In genomic region chr2:128354731-128355470, GRCh38 we compare ENCODE assay signal across 18 cellular contexts. TPM values are rescaled to one million over a fixed set of nuclear protein-coding genes. Genes with fewer than 3 reads are reported as not detected.
DNase-seq lines count a peak whose midpoint lies in the region; ATAC-seq and TF ChIP-seq lines count a peak whose summit lies in the region.
"Had no signal": no experiment of that assay in that cellular context is flagged by ENCODE, and none has a peak within 500 bp of the region (broad histone marks: within the 10 kb centered on the region; RNA-seq: fewer than 3 reads in every experiment).

No MANE protein-coding gene starts in this region.

- no peak for TF ChIP-seq EP300 in esophagus muscularis mucosa (IDR thresholded peaks at IDR 0.05)

- no peak overlapping the region for H3K27ac Mint-ChIP-seq in endothelial cell (ENCODE audit: unreplicated experiment)
- H3K27ac Mint-ChIP-seq: CD4-positive, CD25-positive, alpha-beta regulatory T cell; stimulated activated memory B cell treated with anti-CD40 and anti-IgM and Interleukin-4, amounts not matched to agents 10 μg/mL and 1 μg/mL and 100 μg/mL, for 72 hours had no signal

- peaks cover 4% of the 10 kb centered on the region for H3K36me3 Mint-ChIP-seq in endothelial cell (ENCODE audit: low read depth, unreplicated experiment)
- H3K36me3 Mint-ChIP-seq: CD4-positive, CD25-positive, alpha-beta regulatory T cell had no signal

- no peaks in the 10 kb centered on the region for H3K27me3 Mint-ChIP-seq in endothelial cell (ENCODE audit: unreplicated experiment)

- no peak overlapping the region for H3K4me3 Mint-ChIP-seq in endothelial cell (ENCODE audit: unreplicated experiment)
- H3K4me3 Mint-ChIP-seq: CD4-positive, CD25-positive, alpha-beta regulatory T cell; stimulated activated memory B cell treated with anti-CD40 and anti-IgM and Interleukin-4, amounts not matched to agents 10 μg/mL and 1 μg/mL and 100 μg/mL, for 72 hours had no signal

- no peak overlapping the region for H3K27ac ChIP-seq in OCI-LY3 (ENCODE audit: low read length)
- H3K27ac ChIP-seq in esophagus muscularis mucosa (replicated peaks in 1 of 4) = no peak overlapping the region
- H3K27ac ChIP-seq in lung (ENCODE audit: low read depth in 1 of 2, low read length in 1 of 2) = no peak overlapping the region
- H3K27ac ChIP-seq: colonic mucosa, left ventricle myocardium inferior, transverse colon had no signal

- no peak overlapping the region for H3K4me2 ChIP-seq in OCI-LY3 (ENCODE audit: low read length)
- H3K4me2 ChIP-seq: SK-N-SH had no signal

- no peaks in the 10 kb centered on the region for H3K4me1 Mint-ChIP-seq in endothelial cell (ENCODE audit: unreplicated experiment)
- H3K4me1 Mint-ChIP-seq: CD4-positive, CD25-positive, alpha-beta regulatory T cell had no signal

- no peaks in the 10 kb centered on the region for H3K9me3 Mint-ChIP-seq in endothelial cell (ENCODE audit: unreplicated experiment)

- 92% methylated on average over 5 of the region's 5 CpGs for WGBS in esophagus muscularis mucosa
- WGBS in lung, 2 donors = 88 to 93% methylated on average over 5 of the region's 5 CpGs

- TF ChIP-seq CTCF in OCI-LY3 (IDR thresholded peaks at IDR 0.05; ENCODE audit: low read depth, low read length) = peak; percentile 8; the same call in 1 of the 2 replicates
- TF ChIP-seq CTCF in esophagus muscularis mucosa (IDR thresholded peaks at IDR 0.05) = no peak
- TF ChIP-seq CTCF in lung (IDR thresholded peaks at IDR 0.05; ENCODE audit: control extremely low read depth, extremely low read depth) = no peak
- TF ChIP-seq CTCF in endothelial cell (IDR thresholded peaks at IDR 0.05; ENCODE audit: unreplicated experiment) = no peak

- H3K79me2 ChIP-seq in OCI-LY3 (ENCODE audit: low read length) = no peaks in the 10 kb centered on the region

- no peaks in the 10 kb centered on the region for H4K20me1 ChIP-seq in OCI-LY3 (ENCODE audit: insufficient read depth, low read length)

- H3K4me1 ChIP-seq in OCI-LY3 (ENCODE audit: low read length) (no peaks in the 10 kb centered on the region), esophagus muscularis mucosa (peaks cover 0 to 4% (median under 1%) of the 10 kb centered on the region in 4 donors), lung (ENCODE audit: control insufficient read depth in 2 of 2, insufficient read depth in 2 of 2, low read length in 2 of 2) (no peaks in the 10 kb centered on the region)
- H3K4me1 ChIP-seq: colonic mucosa, left ventricle myocardium inferior, transverse colon had no signal

- H3K36me3 ChIP-seq in OCI-LY3 (replicated peaks; ENCODE audit: low read depth, low read length) = no peaks in the 10 kb centered on the region
- no peaks in the 10 kb centered on the region for H3K36me3 ChIP-seq in esophagus muscularis mucosa
- H3K36me3 ChIP-seq in lung (ENCODE audit: control insufficient read depth in 2 of 2, insufficient read depth in 2 of 2, low read length in 2 of 2) = no peaks in the 10 kb centered on the region
- H3K36me3 ChIP-seq: colonic mucosa, left ventricle myocardium inferior, transverse colon had no signal

- H3K4me3 ChIP-seq in OCI-LY3 (ENCODE audit: low read length) (no peak overlapping the region), esophagus muscularis mucosa (no peak overlapping the region), lung (no peak overlapping the region)
- H3K4me3 ChIP-seq: colonic mucosa, left ventricle myocardium inferior, transverse colon had no signal

- H3K27me3 ChIP-seq in OCI-LY3 (ENCODE audit: low read depth, low read length) (no peaks in the 10 kb centered on the region), esophagus muscularis mucosa (no peaks in the 10 kb centered on the region), lung (ENCODE audit: control insufficient read depth, insufficient read depth) (no peaks in the 10 kb centered on the region)
- H3K27me3 ChIP-seq: colonic mucosa, transverse colon had no signal

- no peak overlapping the region for H3K9ac ChIP-seq in OCI-LY3 (ENCODE audit: low read length)
- H3K9ac ChIP-seq: SK-N-SH had no signal

- no peak overlapping the region for H2AFZ ChIP-seq in OCI-LY3 (ENCODE audit: low read depth, low read length)

- DNase-seq in EH (ENCODE audit: low read depth) (peak; percentile 72), esophagus muscularis mucosa (ENCODE audit: extremely low spot score) (peak; percentile 42), lung (ENCODE audit: low spot score) (peak; percentile 24), germinal center (ENCODE audit: low spot score) (no peak), endothelial cell (ENCODE audit: low spot score) (no peak), NCI-H1694 treated with DMSO at 0.1 percent for 48 hours (lab: John Stamatoyannopoulos, UW) (no peak)
- no peak for DNase-seq in activated CD4-positive, alpha-beta T cell treated with anti-CD3 and anti-CD28 coated beads for 1 hour
- DNase-seq: activated CD4-positive, alpha-beta T cell treated with anti-CD3 and anti-CD28 coated beads, Interleukin-2, amount 50 U/mL, for 4 hours; amygdala; CD4-positive, CD25-positive, alpha-beta regulatory T cell; colonic mucosa; left ventricle myocardium inferior; NCI-H748 treated with DMSO at 0.1 percent for 48 hours; SK-N-SH; transverse colon had no signal

- TF ChIP-seq POLR2A in esophagus muscularis mucosa (IDR thresholded peaks at IDR 0.05; ENCODE audit: low read depth) = no peak

- intact Hi-C loops in esophagus muscularis mucosa (cut with DNase I) = no loop called here

- no peak for ATAC-seq in lung (ENCODE audit: insufficient read depth, low FRiP score)
- ATAC-seq: Panc1; stimulated activated memory B cell treated with anti-CD40 and anti-IgM and Interleukin-4, amounts not matched to agents 10 μg/mL and 1 μg/mL and 100 μg/mL, for 72 hours had no signal

- H3K9me3 ChIP-seq in OCI-LY3 (ENCODE audit: insufficient read depth, low read length) (no peaks in the 10 kb centered on the region; the same call in 1 of the 2 replicates), esophagus muscularis mucosa (peaks cover 0 to 5% (median 2%) of the 10 kb centered on the region in 4 donors), lung (ENCODE audit: control insufficient read depth in 2 of 2, insufficient read depth in 1 of 2, low read length in 1 of 2) (peaks cover 0 to 5% of the 10 kb centered on the region in 2 donors)
- H3K9me3 ChIP-seq: colonic mucosa, SK-N-SH, transverse colon had no signal

RNA-seq across cellular contexts. Expression of gene HS6ST1, which starts 36.2 kb away (rescaled TPM):
- 10 to 100 TPM; 17.4 to 62.2 (median 38.5) TPM for total RNA-seq in esophagus muscularis mucosa
- 10 to 100 TPM; 27.1 to 37.7 TPM for total RNA-seq in lung
- polyA plus RNA-seq in lung = 10 to 100 TPM; 15.1 to 31.0 TPM
- 23.3 TPM for total RNA-seq in endothelial cell (ENCODE audit: unreplicated experiment)

Comparison
In these comparisons a context has a peak if more than half of its experiments do, and no peak if none do; other contexts are left out.
1. DNase-seq: peak in EH (single experiment), esophagus muscularis mucosa (single experiment) and lung (single experiment); none in germinal center (single experiment), endothelial cell (single experiment), NCI-H1694 treated with DMSO at 0.1 percent for 48 hours (single experiment) and activated CD4-positive, alpha-beta T cell treated with anti-CD3 and anti-CD28 coated beads for 1 hour (single experiment).